Comparison of ENCODE assay signal across 14 cellular contexts in the genomic region with DNA sequence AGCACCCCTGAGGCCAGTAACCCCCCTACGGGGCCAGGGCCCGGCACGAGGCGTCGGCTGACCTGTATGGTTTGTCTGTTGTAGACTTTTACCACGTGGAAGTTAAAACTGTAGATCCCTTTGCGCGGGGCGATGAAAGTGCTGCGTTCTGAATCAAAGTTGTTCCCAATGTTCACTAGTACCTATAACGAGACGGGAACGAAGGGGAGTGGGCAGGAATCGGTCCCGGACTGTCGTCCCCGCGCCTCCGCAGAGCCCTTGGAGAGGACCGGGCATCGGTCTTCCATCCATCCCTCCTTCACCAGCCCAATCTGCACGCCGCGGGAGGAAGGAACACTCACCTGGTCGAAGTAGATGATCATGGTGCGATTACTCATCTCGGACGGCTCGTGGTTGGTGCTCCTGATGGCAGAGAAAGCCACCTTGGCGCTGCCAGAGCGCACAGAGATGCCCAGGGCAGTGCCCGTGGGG. TPM values are rescaled to one million over a fixed set of nuclear protein-coding genes. Genes with fewer than 3 reads are reported as not detected.
DNase-seq lines count a peak whose midpoint lies in the region; ATAC-seq, FAIRE-seq and TF ChIP-seq lines count a peak whose summit lies in the region.
"Had no signal": no experiment of that assay in that cellular context is flagged by ENCODE, and none has a peak within 500 bp of the region (broad histone marks: within the 10 kb centered on the region; RNA-seq: fewer than 3 reads in every experiment).

No MANE protein-coding gene starts in this region.

- peak overlapping the region; percentile 87 for H3K4me3 Mint-ChIP-seq in neural progenitor cell

- TF ChIP-seq POLR2A in H1 (IDR thresholded peaks at IDR 0.05; ENCODE audit: control extremely low read depth in 1 of 2, low read depth in 2 of 2, low read length in 2 of 2), result no peak

- no peak for TF ChIP-seq EP300 in SK-N-SH (IDR thresholded peaks at IDR 0.05; ENCODE audit: borderline replicate concordance in 1 of 2, low read depth in 1 of 2, low read length in 1 of 2)
- TF ChIP-seq EP300 in H1 (IDR thresholded peaks at IDR 0.05; ENCODE audit: borderline replicate concordance in 1 of 2, low read depth in 2 of 2, low read length in 2 of 2), result no peak

- peak overlapping the region in 1 of 2 experiments; percentile 45; a peak in 2 of 4 replicates for H3K4me3 ChIP-seq in SK-N-SH (ENCODE audit: low read depth in 2 of 2, low read length in 1 of 2)
- H3K4me3 ChIP-seq in H1 (ENCODE audit: extremely low read depth in 1 of 4, insufficient read depth in 2 of 4, low read depth in 3 of 4, low read length in 4 of 4), result peak overlapping the region; percentile 29 to 71 (median 49)
- peak overlapping the region; percentile 54 for H3K4me3 ChIP-seq in neural progenitor cell

- H4K5ac ChIP-seq in H1 (ENCODE audit: insufficient read length, low read depth, low read length), result no peak overlapping the region

- H4K8ac ChIP-seq in H1 (ENCODE audit: extremely low read depth, insufficient read depth, low read length), result no peak overlapping the region

- no peak overlapping the region for H3K4ac ChIP-seq in H1 (replicated peaks; ENCODE audit: insufficient read length, low read depth, low read length)

- H2BK20ac ChIP-seq in H1 (ENCODE audit: low read length), result no peak overlapping the region

- FAIRE-seq in H1 (lab: Jason Lieb, UNC), result no peak

- DNase-seq in SK-N-SH (peak; percentile 34), GM10248 (ENCODE audit: extremely low spot score) (peak; percentile 13), H1 (ENCODE audit: low read depth in 1 of 2, low spot score in 2 of 2) (peak in 1 of 2 experiments; percentile 62), neural progenitor cell (ENCODE audit: low spot score) (no peak), middle frontal gyrus (ENCODE audit: extremely low spot score, low spot score) (no peak)
- DNase-seq: ACHN; activated CD8-positive, alpha-beta memory T cell treated with anti-CD3 and anti-CD28 coated beads for 24 hours; amniotic stem cell; effector CD8-positive, alpha-beta T cell; mesenchymal stem cell had no signal

- peaks cover 2% of the 10 kb centered on the region for H3K9me3 Mint-ChIP-seq in neural progenitor cell

- H4K91ac ChIP-seq in H1 (replicated peaks; ENCODE audit: insufficient read length, low read length), result no peak overlapping the region

- no peak overlapping the region for H3K23ac ChIP-seq in H1 (ENCODE audit: insufficient read length)

- peaks cover 2% of the 10 kb centered on the region for H3K36me3 Mint-ChIP-seq in neural progenitor cell

- H3K36me3 ChIP-seq in SK-N-SH (replicated peaks in 1 of 2; ENCODE audit: control insufficient read depth in 1 of 2, insufficient read depth in 2 of 2, low read length in 1 of 2) (no peaks in the 10 kb centered on the region), H1 (ENCODE audit: control insufficient read depth in 2 of 4, insufficient read depth in 4 of 4, low read length in 3 of 4) (no peaks in the 10 kb centered on the region), neural progenitor cell (no peaks in the 10 kb centered on the region)
- H3K36me3 ChIP-seq: upper lobe of left lung had no signal

- peaks cover 22% of the 10 kb centered on the region for H3K23me2 ChIP-seq in H1 (ENCODE audit: low read depth, low read length)

- no peaks in the 10 kb centered on the region for H3F3A ChIP-seq in SK-N-SH (replicated peaks; ENCODE audit: insufficient read depth)
- H3F3A ChIP-seq in neural progenitor cell (ENCODE audit: low read depth), result peaks cover 41% of the 10 kb centered on the region

- H2AK5ac ChIP-seq in H1 (ENCODE audit: low read depth, low read length), result no peak overlapping the region

- H2AFZ ChIP-seq in SK-N-SH (ENCODE audit: low read depth), result no peak overlapping the region
- no peak overlapping the region for H2AFZ ChIP-seq in H1 (ENCODE audit: low read length)
- no peak overlapping the region for H2AFZ ChIP-seq in neural progenitor cell (replicated peaks)

- H3K56ac ChIP-seq in H1 (replicated peaks; ENCODE audit: insufficient read length, low read depth, low read length), result no peak overlapping the region

- H3K4me2 ChIP-seq in SK-N-SH (no peak overlapping the region), H1 (ENCODE audit: insufficient read depth in 1 of 2, low read depth in 2 of 2, low read length in 2 of 2) (peak overlapping the region; percentile 95 to 98), neural progenitor cell (peak overlapping the region; percentile 84)

- H3K9me2 ChIP-seq in SK-N-SH, result no peaks in the 10 kb centered on the region

- CTCF ChIA-PET in SK-N-SH (lab: Yijun Ruan, JAX) (no interaction called here), GM10248 (lab: Yijun Ruan, JAX) (no interaction called here), H1 (lab: Charles Lee; ENCODE audit: partially characterized antibody) (no interaction called here)

- no peak overlapping the region for H2BK5ac ChIP-seq in H1 (ENCODE audit: low read depth, low read length)

- H3K79me1 ChIP-seq in H1 (ENCODE audit: low read depth, low read length), result no peaks in the 10 kb centered on the region

- H3K79me2 ChIP-seq in SK-N-SH (ENCODE audit: insufficient read depth) (no peaks in the 10 kb centered on the region), H1 (ENCODE audit: control insufficient read depth in 1 of 2, insufficient read depth in 2 of 2, low read length in 2 of 2) (no peaks in the 10 kb centered on the region), neural progenitor cell (ENCODE audit: low read depth) (no peaks in the 10 kb centered on the region)

- ATAC-seq in SK-N-SH treated with all-trans-retinoic acid at 6 μM for 48 hours, result no peak
- no peak for ATAC-seq in GM19023 (IDR thresholded peaks at IDR 0.05; ENCODE audit: unreplicated experiment)
- no peak for ATAC-seq in HG02870 (IDR thresholded peaks at IDR 0.05; ENCODE audit: unreplicated experiment)

- H3K27ac Mint-ChIP-seq in neural progenitor cell, result no peak overlapping the region

- no peak for TF ChIP-seq CTCF in SK-N-SH (IDR thresholded peaks at IDR 0.05)
- TF ChIP-seq CTCF in GM10248 (IDR thresholded peaks at IDR 0.05; ENCODE audit: control extremely low read depth, extremely low read depth, low read depth, missing control alignments), result no peak
- no peak for TF ChIP-seq CTCF in H1 (IDR thresholded peaks at IDR 0.05; ENCODE audit: control extremely low read depth in 1 of 3, insufficient read depth in 1 of 3, low read depth in 1 of 3, low read length in 3 of 3)
- TF ChIP-seq CTCF in neural progenitor cell (IDR thresholded peaks at IDR 0.05), result no peak

- H3K9ac ChIP-seq in SK-N-SH (no peak overlapping the region), H1 (replicated peaks in 1 of 4; ENCODE audit: extremely low read depth in 1 of 4, low read depth in 3 of 4, low read length in 3 of 4) (peak overlapping the region in 1 of 4 experiments; percentile 25; a peak in 1 of 7 replicates), neural progenitor cell (no peak overlapping the region)

- H3K14ac ChIP-seq in H1 (ENCODE audit: insufficient read length), result no peak overlapping the region

- POLR2A ChIA-PET in SK-N-SH (lab: Yijun Ruan, JAX), result no interaction called here
- POLR2A ChIA-PET in GM10248 (lab: Yijun Ruan, JAX), result no interaction called here
- POLR2A ChIA-PET in H1 (lab: Charles Lee; ENCODE audit: partially characterized antibody), result interaction anchor here (0.6 kb wide), 1 partner anchor 603 kb away, joined by 3 read pairs; no protein-coding TSS in a partner anchor

- 3% methylated on average over 16 of the region's 32 CpGs for WGBS in SK-N-SH (ENCODE audit: low lambda C conversion rate)
- 3% methylated on average over 30 of the region's 32 CpGs; no CpG with 5 or more reads in 1 of the 2 experiments for WGBS in H1 (ENCODE audit: extremely low coverage in 1 of 2, insufficient coverage in 1 of 2, insufficient read length in 1 of 2, insufficient replicate concordance in 2 of 2, low coverage in 1 of 2, low lambda C conversion rate in 2 of 2, missing lambda C conversion rate in 1 of 2), 2 experiments

- peak overlapping the region; percentile 95; the same call in 1 of the 2 replicates for H2BK15ac ChIP-seq in H1 (ENCODE audit: low read length)

- no peak overlapping the region for H2BK120ac ChIP-seq in H1 (replicated peaks; ENCODE audit: low read depth, low read length)

- peaks cover 71% of the 10 kb centered on the region for H3K27me3 Mint-ChIP-seq in neural progenitor cell (ENCODE audit: insufficient read depth, low read depth)

- TF ChIP-seq RAD21 in SK-N-SH (IDR thresholded peaks at IDR 0.05; ENCODE audit: low read length), result no peak
- TF ChIP-seq RAD21 in H1 (IDR thresholded peaks at IDR 0.05 in 1 of 2, conservative IDR thresholded peaks at IDR 0.05 in 1 of 2; ENCODE audit: low read depth in 2 of 2, low read length in 2 of 2), result no peak

- H3K4me1 Mint-ChIP-seq in neural progenitor cell, result peaks cover 32% of the 10 kb centered on the region

- H4K20me1 ChIP-seq in SK-N-SH (ENCODE audit: insufficient read depth) (no peaks in the 10 kb centered on the region), H1 (replicated peaks in 1 of 2; ENCODE audit: control insufficient read depth in 1 of 2, insufficient read depth in 2 of 2, low read length in 2 of 2) (peaks cover 12 to 36% of the 10 kb centered on the region in 2 experiments), neural progenitor cell (ENCODE audit: low read depth) (peaks cover 73% of the 10 kb centered on the region)

- H2BK12ac ChIP-seq in H1 (ENCODE audit: low read depth, low read length), result no peak overlapping the region; the same call in 1 of the 2 replicates

- H3K18ac ChIP-seq in H1 (ENCODE audit: extremely low read depth, low read length), result no peak overlapping the region

- H3K4me1 ChIP-seq in SK-N-SH (ENCODE audit: control insufficient read depth in 1 of 2, insufficient read depth in 2 of 2, low read depth in 1 of 2, low read length in 1 of 2) (peaks cover 0 to 12% of the 10 kb centered on the region in 2 experiments; a peak in 2 of 4 replicates), H1 (replicated peaks in 1 of 4; ENCODE audit: control insufficient read depth in 3 of 4, insufficient read depth in 4 of 4, low read length in 3 of 4) (peaks cover 0 to 30% (median 22%) of the 10 kb centered on the region in 4 experiments; a peak in 6 of 7 replicates), neural progenitor cell (peaks cover 48% of the 10 kb centered on the region)

- no peak overlapping the region for H3K27ac ChIP-seq in SK-N-SH (ENCODE audit: low read depth in 2 of 2, low read length in 1 of 2)
- H3K27ac ChIP-seq in H1 (ENCODE audit: low read depth, low read length), result no peak overlapping the region
- no peak overlapping the region for H3K27ac ChIP-seq in neural progenitor cell
- H3K27ac ChIP-seq: upper lobe of left lung had no signal

- H3K9me3 ChIP-seq in SK-N-SH, result no peaks in the 10 kb centered on the region
- H3K9me3 ChIP-seq in H1 (ENCODE audit: insufficient read depth in 2 of 2, low read depth in 1 of 2, low read length in 1 of 2), result no peaks in the 10 kb centered on the region
- H3K9me3 ChIP-seq in neural progenitor cell (ENCODE audit: low read depth), result no peaks in the 10 kb centered on the region
- H3K9me3 ChIP-seq: upper lobe of left lung had no signal

- H3K27me3 ChIP-seq in SK-N-SH (ENCODE audit: insufficient read depth), result peaks cover 37% of the 10 kb centered on the region
- peaks cover 67 to 87% (median 83%) of the 10 kb centered on the region in 4 experiments for H3K27me3 ChIP-seq in H1 (replicated peaks in 1 of 4; ENCODE audit: control insufficient read depth in 3 of 4, extremely low read depth in 1 of 4, insufficient read depth in 3 of 4, low read length in 3 of 4)
- peaks cover 94% of the 10 kb centered on the region for H3K27me3 ChIP-seq in neural progenitor cell

RNA-seq across cellular contexts. Expression of a gene that starts 0.7 kb away (rescaled TPM):
- 0.16 TPM in 1 of 2 replicates, not detected in the other for polyA plus RNA-seq in SK-N-SH (2012; rRNA removed)
- 0.09 and 0.15 TPM in 2 replicates for polyA plus RNA-seq in SK-N-SH (2012; cell fraction: cytosol; rRNA removed)
- 0.01 TPM in 1 of 2 replicates, not detected in the other for polyA plus RNA-seq in SK-N-SH (2012; cell fraction: nucleus; rRNA removed)
- total RNA-seq in H1 (2021; fragmentation: NEBNext Ultra II Directional; extraction: Animal tissue kit (Norgen Biotek cat#: 25700)), result 6.3 and 7.1 TPM in 2 replicates
- 0.97 and 1.8 TPM in 2 replicates for polyA plus RNA-seq in H1 (2011; rRNA removed)
- 1.6 TPM for polyA plus RNA-seq in H1 (2011; cell fraction: cytosol; rRNA removed)
- 1.0 TPM for polyA plus RNA-seq in H1 (2011; cell fraction: nucleus; rRNA removed)
- polyA plus RNA-seq in H1 (2012, experiment 1 of 2), result 2.2 to 6.7 TPM (median 4.0 TPM) in 4 replicates
- 3.4 TPM for polyA plus RNA-seq in H1 (2012, experiment 2 of 2)
- polyA plus RNA-seq in H1 (2013, experiment 1 of 2), result 4.3 TPM
- polyA plus RNA-seq in H1 (2013, experiment 2 of 2), result 5.2 TPM
- polyA minus RNA-seq in H1 (2011; rRNA and poly(A)+ RNA removed), result 0.46 and 2.6 TPM in 2 replicates
- polyA minus RNA-seq in H1 (2011; cell fraction: cytosol; rRNA and poly(A)+ RNA removed), result 3.4 TPM
- polyA minus RNA-seq in H1 (2011; cell fraction: nucleus; rRNA and poly(A)+ RNA removed), result 1.3 TPM
- total RNA-seq in neural progenitor cell (ENCODE audit: low replicate concordance), result 0.11 and 0.31 TPM in 2 replicates

Comparison
In these comparisons a context has a peak if more than half of its experiments do, and no peak if none do; other contexts are left out.
1. DNase-seq: peak in SK-N-SH (single experiment) and GM10248 (single experiment); none in neural progenitor cell (single experiment) and middle frontal gyrus (single experiment).